In genomic region chr9:133236291-133237071, GRCh38 we compare ENCODE assay signal across 15 cellular contexts. TPM values are rescaled to one million over a fixed set of nuclear protein-coding genes. Genes with fewer than 3 reads are reported as not detected.
A peak's percentile ranks its signal among the peaks of the same experiment; 100 is the strongest.
DNase-seq lines count a peak whose midpoint lies in the region; TF ChIP-seq lines count a peak whose summit lies in the region.
"Had no signal": no experiment of that assay in that cellular context is flagged by ENCODE, and none has a peak within 500 bp of the region (broad histone marks: within the 10 kb centered on the region; RNA-seq: fewer than 3 reads in every experiment).

No MANE protein-coding gene starts in this region.

- TF ChIP-seq CTCF in tibial nerve (IDR thresholded peaks at IDR 0.05), result no peak

- H3K4me1 ChIP-seq in duodenal mucosa (ENCODE audit: control insufficient read depth in 1 of 2, insufficient read depth in 2 of 2, low read length in 2 of 2) (peaks cover 6 to 25% of the 10 kb centered on the region in 2 donors), muscle layer of duodenum (ENCODE audit: control insufficient read depth in 1 of 2, insufficient read depth in 2 of 2, low read length in 2 of 2) (peaks cover 4 to 16% of the 10 kb centered on the region in 2 donors), tibial nerve (peaks cover 0 to 27% (median 9%) of the 10 kb centered on the region in 4 donors)

- in situ Hi-C loops in G401 (cut with HindIII; ENCODE audit: low sequenced_read_pairs), result no loop called here

- H3K4me3 ChIP-seq in duodenal mucosa (ENCODE audit: low read depth in 1 of 2, low read length in 2 of 2) (no peak overlapping the region), muscle layer of duodenum (ENCODE audit: low read depth in 1 of 2, low read length in 2 of 2) (no peak overlapping the region), tibial nerve (no peak overlapping the region)

- no peak for TF ChIP-seq EP300 in tibial nerve (IDR thresholded peaks at IDR 0.05)

- WGBS in tibial nerve, 2 donors, result 71 to 82% methylated on average over 16 to 17 of the region's 20 CpGs

- no peak overlapping the region for H3K9ac ChIP-seq in duodenal mucosa (ENCODE audit: low read depth in 1 of 2, low read length in 2 of 2)

- no peak for TF ChIP-seq POLR2A in tibial nerve (IDR thresholded peaks at IDR 0.05)

- H3K27me3 ChIP-seq in duodenal mucosa (ENCODE audit: control insufficient read depth in 1 of 2, insufficient read depth in 2 of 2, low read length in 2 of 2), result no peaks in the 10 kb centered on the region
- no peaks in the 10 kb centered on the region for H3K27me3 ChIP-seq in muscle layer of duodenum (ENCODE audit: low read depth, low read length)
- peaks cover 0 to 16% of the 10 kb centered on the region in 2 donors for H3K27me3 ChIP-seq in tibial nerve

- H3K9me3 ChIP-seq in duodenal mucosa (ENCODE audit: control insufficient read depth in 1 of 2, low read length in 2 of 2) (no peaks in the 10 kb centered on the region), muscle layer of duodenum (ENCODE audit: control insufficient read depth in 1 of 2, low read length in 2 of 2) (no peaks in the 10 kb centered on the region), tibial nerve (no peaks in the 10 kb centered on the region)

- H3K36me3 ChIP-seq in duodenal mucosa (ENCODE audit: control insufficient read depth in 1 of 2, insufficient read depth in 2 of 2, low read length in 2 of 2) (no peaks in the 10 kb centered on the region), muscle layer of duodenum (ENCODE audit: control insufficient read depth in 1 of 2, insufficient read depth in 2 of 2, low read length in 2 of 2) (no peaks in the 10 kb centered on the region), tibial nerve (no peaks in the 10 kb centered on the region)

- DNase-seq in DMS53 (lab: John Stamatoyannopoulos, UW) (peak; percentile 62), DMS53 treated with DMSO at 0.1 percent for 48 hours (lab: John Stamatoyannopoulos, UW; ENCODE audit: unreplicated experiment) (no peak), tibial nerve (ENCODE audit: low spot score in 2 of 2) (no peak), G401 (ENCODE audit: low spot score) (no peak), hippocampal formation (lab: John Stamatoyannopoulos, UW) (no peak), COLO829 (ENCODE audit: low spot score) (no peak)
- DNase-seq: activated naive CD8-positive, alpha-beta T cell treated with anti-CD3 and anti-CD28 coated beads for 36 hours; CD8-positive, alpha-beta memory T cell; NCI-H1105; NCI-H446; stimulated activated CD4-positive, alpha-beta T cell treated with anti-CD3 and anti-CD28 coated beads, Interleukin-2, amount 100 ng/mL, for 24 hours had no signal

- H3K27ac ChIP-seq in duodenal mucosa (ENCODE audit: low read depth, low read length), result peak overlapping the region; percentile 55
- H3K27ac ChIP-seq in muscle layer of duodenum (ENCODE audit: low read length), result peak overlapping the region; percentile 16
- H3K27ac ChIP-seq in tibial nerve, result peak overlapping the region; percentile 12 to 86 (median 60)

RNA-seq across cellular contexts. Expression of gene OBP2B, which starts 27.4 kb away (rescaled TPM):
- not detected for total RNA-seq in tibial nerve
- not detected in 2 replicates for total RNA-seq in G401 (2014; rRNA removed; shearing (Covaris generic))
- total RNA-seq: A172; activated naive CD8-positive, alpha-beta T cell treated with anti-CD3 and anti-CD28 coated beads for 36 hours; CD8-positive, alpha-beta memory T cell; T-helper 1 cell treated with Interleukin-12 subunit alpha and Interleukin-12 subunit beta and Interleukin-4 antibody, amounts not matched to agents 30 ng/mL and 1 ng/mL, for 36 hours had no signal

RNA-seq across cellular contexts. Expression of gene ABO, which starts 38.5 kb away (rescaled TPM):
- 10 to 100 TPM in 2 of 4 donors, 1 to 10 TPM in 2; 4.8 to 25.5 (median 8.9) TPM for total RNA-seq in tibial nerve
- total RNA-seq in G401 (2014; rRNA removed; shearing (Covaris generic)), result not detected in 2 replicates
- total RNA-seq: A172; activated naive CD8-positive, alpha-beta T cell treated with anti-CD3 and anti-CD28 coated beads for 36 hours; CD8-positive, alpha-beta memory T cell had no signal
